In the genomic region with DNA sequence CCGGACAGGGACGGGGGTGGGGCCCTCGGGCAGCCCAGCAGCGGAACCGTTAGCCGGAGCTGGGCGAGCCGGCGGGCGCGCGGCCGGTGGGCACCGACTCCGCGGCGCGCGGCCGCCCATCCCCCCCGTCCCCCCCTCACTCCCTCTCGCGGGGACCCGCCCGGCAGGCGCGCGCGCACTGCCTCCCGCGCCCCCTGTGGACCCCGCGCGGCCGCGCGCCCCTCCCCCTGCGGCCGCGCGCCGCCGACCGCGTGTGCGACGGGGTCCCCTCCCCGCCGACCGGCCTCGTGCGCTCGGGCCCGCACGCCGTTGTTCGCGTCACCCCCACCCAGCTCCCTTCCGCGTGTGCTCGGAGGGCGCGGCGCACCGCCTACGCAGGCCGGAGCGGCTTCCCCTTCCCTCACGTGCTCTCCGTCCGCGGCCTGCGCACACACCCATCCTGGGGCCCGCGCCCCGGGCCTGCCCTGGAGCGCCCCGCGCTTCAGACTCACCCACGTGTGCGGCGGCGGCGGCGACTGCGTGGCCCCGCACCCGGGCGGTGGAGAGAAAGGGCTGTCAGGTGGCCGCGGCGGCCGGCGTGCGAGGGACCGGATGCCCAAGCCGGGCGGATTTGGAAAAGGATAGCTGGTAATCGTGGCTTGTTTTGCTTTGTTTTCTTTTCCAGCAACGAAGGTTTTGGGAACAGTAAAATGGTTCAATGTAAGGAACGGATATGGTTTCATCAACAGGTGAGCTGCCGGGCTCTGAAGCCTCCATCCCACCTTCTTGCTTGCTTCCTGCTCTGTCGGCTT, we compare ENCODE assay signal across 1 cellular context.
TF ChIP-seq lines count a peak whose summit lies in the region.

No MANE protein-coding gene starts in this region.

TF ChIP-seq in HepG2, 621 proteins besides CTCF, POLR2A, EP300 and RAD21 (continued from another document and continues in another):
- TF ChIP-seq, protein P1, sequence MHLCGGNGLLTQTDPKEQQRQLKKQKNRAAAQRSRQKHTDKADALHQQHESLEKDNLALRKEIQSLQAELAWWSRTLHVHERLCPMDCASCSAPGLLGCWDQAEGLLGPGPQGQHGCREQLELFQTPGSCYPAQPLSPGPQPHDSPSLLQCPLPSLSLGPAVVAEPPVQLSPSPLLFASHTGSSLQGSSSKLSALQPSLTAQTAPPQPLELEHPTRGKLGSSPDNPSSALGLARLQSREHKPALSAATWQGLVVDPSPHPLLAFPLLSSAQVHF (CRISPR knock-in tag; IDR thresholded peaks at IDR 0.05) = 0 out of 2 replicates have a peak, but pooled peaks have one; percentile 41
- no peak for TF ChIP-seq SOX13 (IDR thresholded peaks at IDR 0.05)
- TF ChIP-seq SOX13 (CRISPR knock-in tag; conservative IDR thresholded peaks at IDR 0.05 in 1 of 2, IDR thresholded peaks at IDR 0.05 in 1 of 2) = peak in 1 of 2 experiments; percentile 4; a peak in 1 of 4 replicates
- peak; percentile 79 for TF ChIP-seq HNRNPLL (IDR thresholded peaks at IDR 0.05; ENCODE audit: low read depth, low read length, poor library complexity, severe bottlenecking)
- TF ChIP-seq ZC3H13 (CRISPR knock-in tag; IDR thresholded peaks at IDR 0.05) = peak; percentile 84
- no peak for TF ChIP-seq PPARG (CRISPR knock-in tag; conservative IDR thresholded peaks at IDR 0.05)
- TF ChIP-seq, protein P2, sequence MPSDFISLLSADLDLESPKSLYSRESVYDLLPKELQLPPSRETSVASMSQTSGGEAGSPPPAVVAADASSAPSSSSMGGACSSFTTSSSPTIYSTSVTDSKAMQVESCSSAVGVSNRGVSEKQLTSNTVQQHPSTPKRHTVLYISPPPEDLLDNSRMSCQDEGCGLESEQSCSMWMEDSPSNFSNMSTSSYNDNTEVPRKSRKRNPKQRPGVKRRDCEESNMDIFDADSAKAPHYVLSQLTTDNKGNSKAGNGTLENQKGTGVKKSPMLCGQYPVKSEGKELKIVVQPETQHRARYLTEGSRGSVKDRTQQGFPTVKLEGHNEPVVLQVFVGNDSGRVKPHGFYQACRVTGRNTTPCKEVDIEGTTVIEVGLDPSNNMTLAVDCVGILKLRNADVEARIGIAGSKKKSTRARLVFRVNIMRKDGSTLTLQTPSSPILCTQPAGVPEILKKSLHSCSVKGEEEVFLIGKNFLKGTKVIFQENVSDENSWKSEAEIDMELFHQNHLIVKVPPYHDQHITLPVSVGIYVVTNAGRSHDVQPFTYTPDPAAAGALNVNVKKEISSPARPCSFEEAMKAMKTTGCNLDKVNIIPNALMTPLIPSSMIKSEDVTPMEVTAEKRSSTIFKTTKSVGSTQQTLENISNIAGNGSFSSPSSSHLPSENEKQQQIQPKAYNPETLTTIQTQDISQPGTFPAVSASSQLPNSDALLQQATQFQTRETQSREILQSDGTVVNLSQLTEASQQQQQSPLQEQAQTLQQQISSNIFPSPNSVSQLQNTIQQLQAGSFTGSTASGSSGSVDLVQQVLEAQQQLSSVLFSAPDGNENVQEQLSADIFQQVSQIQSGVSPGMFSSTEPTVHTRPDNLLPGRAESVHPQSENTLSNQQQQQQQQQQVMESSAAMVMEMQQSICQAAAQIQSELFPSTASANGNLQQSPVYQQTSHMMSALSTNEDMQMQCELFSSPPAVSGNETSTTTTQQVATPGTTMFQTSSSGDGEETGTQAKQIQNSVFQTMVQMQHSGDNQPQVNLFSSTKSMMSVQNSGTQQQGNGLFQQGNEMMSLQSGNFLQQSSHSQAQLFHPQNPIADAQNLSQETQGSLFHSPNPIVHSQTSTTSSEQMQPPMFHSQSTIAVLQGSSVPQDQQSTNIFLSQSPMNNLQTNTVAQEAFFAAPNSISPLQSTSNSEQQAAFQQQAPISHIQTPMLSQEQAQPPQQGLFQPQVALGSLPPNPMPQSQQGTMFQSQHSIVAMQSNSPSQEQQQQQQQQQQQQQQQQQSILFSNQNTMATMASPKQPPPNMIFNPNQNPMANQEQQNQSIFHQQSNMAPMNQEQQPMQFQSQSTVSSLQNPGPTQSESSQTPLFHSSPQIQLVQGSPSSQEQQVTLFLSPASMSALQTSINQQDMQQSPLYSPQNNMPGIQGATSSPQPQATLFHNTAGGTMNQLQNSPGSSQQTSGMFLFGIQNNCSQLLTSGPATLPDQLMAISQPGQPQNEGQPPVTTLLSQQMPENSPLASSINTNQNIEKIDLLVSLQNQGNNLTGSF (CRISPR knock-in tag; IDR thresholded peaks at IDR 0.05) = 0 out of 2 replicates have a peak, but pooled peaks have one; percentile 54
- TF ChIP-seq, protein P3, sequence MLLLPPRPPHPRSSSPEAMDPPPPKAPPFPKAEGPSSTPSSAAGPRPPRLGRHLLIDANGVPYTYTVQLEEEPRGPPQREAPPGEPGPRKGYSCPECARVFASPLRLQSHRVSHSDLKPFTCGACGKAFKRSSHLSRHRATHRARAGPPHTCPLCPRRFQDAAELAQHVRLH (CRISPR knock-in tag; IDR thresholded peaks at IDR 0.05; ENCODE audit: borderline replicate concordance, low read depth) = 0 out of 2 replicates have a peak, but pooled peaks have one; percentile 27
- peak; percentile 68; the same call in 1 of the 2 replicates for TF ChIP-seq FOXC1 (CRISPR knock-in tag; IDR thresholded peaks at IDR 0.05; ENCODE audit: borderline replicate concordance)
- TF ChIP-seq TCF12 (IDR thresholded peaks at IDR 0.05) = no peak
- TF ChIP-seq TCF12 (CRISPR knock-in tag; IDR thresholded peaks at IDR 0.05) = peak; percentile 22; the same call in 1 of the 2 replicates
- TF ChIP-seq MED8 (CRISPR knock-in tag; IDR thresholded peaks at IDR 0.05; ENCODE audit: insufficient replicate concordance) = peak; percentile 20
- no peak for TF ChIP-seq JUN (CRISPR knock-in tag; IDR thresholded peaks at IDR 0.05)
- TF ChIP-seq KDM5B (CRISPR knock-in tag; IDR thresholded peaks at IDR 0.05; ENCODE audit: borderline replicate concordance) = peak; percentile 75
- no peak for TF ChIP-seq ZNF331 (CRISPR knock-in tag; IDR thresholded peaks at IDR 0.05)
- TF ChIP-seq, protein P4, sequence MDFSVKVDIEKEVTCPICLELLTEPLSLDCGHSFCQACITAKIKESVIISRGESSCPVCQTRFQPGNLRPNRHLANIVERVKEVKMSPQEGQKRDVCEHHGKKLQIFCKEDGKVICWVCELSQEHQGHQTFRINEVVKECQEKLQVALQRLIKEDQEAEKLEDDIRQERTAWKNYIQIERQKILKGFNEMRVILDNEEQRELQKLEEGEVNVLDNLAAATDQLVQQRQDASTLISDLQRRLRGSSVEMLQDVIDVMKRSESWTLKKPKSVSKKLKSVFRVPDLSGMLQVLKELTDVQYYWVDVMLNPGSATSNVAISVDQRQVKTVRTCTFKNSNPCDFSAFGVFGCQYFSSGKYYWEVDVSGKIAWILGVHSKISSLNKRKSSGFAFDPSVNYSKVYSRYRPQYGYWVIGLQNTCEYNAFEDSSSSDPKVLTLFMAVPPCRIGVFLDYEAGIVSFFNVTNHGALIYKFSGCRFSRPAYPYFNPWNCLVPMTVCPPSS (IDR thresholded peaks at IDR 0.05) = no peak
- TF ChIP-seq, protein P5, sequence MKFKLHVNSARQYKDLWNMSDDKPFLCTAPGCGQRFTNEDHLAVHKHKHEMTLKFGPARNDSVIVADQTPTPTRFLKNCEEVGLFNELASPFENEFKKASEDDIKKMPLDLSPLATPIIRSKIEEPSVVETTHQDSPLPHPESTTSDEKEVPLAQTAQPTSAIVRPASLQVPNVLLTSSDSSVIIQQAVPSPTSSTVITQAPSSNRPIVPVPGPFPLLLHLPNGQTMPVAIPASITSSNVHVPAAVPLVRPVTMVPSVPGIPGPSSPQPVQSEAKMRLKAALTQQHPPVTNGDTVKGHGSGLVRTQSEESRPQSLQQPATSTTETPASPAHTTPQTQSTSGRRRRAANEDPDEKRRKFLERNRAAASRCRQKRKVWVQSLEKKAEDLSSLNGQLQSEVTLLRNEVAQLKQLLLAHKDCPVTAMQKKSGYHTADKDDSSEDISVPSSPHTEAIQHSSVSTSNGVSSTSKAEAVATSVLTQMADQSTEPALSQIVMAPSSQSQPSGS (CRISPR knock-in tag; IDR thresholded peaks at IDR 0.05) = 0 out of 2 replicates have a peak, but pooled peaks have one; percentile 31
- TF ChIP-seq, protein P6, sequence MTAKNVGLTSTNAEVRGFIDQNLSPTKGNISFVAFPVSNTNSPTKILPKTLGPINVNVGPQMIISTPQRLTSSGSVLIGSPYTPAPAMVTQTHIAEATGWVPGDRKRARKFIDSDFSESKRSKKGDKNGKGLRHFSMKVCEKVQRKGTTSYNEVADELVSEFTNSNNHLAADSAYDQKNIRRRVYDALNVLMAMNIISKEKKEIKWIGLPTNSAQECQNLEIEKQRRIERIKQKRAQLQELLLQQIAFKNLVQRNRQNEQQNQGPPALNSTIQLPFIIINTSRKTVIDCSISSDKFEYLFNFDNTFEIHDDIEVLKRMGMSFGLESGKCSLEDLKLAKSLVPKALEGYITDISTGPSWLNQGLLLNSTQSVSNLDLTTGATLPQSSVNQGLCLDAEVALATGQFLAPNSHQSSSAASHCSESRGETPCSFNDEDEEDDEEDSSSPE (CRISPR knock-in tag; IDR thresholded peaks at IDR 0.05) = peak; percentile 39; the same call in 1 of the 2 replicates
- TF ChIP-seq, protein P7, sequence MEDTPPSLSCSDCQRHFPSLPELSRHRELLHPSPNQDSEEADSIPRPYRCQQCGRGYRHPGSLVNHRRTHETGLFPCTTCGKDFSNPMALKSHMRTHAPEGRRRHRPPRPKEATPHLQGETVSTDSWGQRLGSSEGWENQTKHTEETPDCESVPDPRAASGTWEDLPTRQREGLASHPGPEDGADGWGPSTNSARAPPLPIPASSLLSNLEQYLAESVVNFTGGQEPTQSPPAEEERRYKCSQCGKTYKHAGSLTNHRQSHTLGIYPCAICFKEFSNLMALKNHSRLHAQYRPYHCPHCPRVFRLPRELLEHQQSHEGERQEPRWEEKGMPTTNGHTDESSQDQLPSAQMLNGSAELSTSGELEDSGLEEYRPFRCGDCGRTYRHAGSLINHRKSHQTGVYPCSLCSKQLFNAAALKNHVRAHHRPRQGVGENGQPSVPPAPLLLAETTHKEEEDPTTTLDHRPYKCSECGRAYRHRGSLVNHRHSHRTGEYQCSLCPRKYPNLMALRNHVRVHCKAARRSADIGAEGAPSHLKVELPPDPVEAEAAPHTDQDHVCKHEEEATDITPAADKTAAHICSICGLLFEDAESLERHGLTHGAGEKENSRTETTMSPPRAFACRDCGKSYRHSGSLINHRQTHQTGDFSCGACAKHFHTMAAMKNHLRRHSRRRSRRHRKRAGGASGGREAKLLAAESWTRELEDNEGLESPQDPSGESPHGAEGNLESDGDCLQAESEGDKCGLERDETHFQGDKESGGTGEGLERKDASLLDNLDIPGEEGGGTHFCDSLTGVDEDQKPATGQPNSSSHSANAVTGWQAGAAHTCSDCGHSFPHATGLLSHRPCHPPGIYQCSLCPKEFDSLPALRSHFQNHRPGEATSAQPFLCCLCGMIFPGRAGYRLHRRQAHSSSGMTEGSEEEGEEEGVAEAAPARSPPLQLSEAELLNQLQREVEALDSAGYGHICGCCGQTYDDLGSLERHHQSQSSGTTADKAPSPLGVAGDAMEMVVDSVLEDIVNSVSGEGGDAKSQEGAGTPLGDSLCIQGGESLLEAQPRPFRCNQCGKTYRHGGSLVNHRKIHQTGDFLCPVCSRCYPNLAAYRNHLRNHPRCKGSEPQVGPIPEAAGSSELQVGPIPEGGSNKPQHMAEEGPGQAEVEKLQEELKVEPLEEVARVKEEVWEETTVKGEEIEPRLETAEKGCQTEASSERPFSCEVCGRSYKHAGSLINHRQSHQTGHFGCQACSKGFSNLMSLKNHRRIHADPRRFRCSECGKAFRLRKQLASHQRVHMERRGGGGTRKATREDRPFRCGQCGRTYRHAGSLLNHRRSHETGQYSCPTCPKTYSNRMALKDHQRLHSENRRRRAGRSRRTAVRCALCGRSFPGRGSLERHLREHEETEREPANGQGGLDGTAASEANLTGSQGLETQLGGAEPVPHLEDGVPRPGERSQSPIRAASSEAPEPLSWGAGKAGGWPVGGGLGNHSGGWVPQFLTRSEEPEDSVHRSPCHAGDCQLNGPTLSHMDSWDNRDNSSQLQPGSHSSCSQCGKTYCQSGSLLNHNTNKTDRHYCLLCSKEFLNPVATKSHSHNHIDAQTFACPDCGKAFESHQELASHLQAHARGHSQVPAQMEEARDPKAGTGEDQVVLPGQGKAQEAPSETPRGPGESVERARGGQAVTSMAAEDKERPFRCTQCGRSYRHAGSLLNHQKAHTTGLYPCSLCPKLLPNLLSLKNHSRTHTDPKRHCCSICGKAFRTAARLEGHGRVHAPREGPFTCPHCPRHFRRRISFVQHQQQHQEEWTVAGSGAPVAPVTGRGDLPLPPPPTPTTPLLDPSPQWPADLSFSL (CRISPR knock-in tag; IDR thresholded peaks at IDR 0.05) = no peak
- TF ChIP-seq, protein P8, sequence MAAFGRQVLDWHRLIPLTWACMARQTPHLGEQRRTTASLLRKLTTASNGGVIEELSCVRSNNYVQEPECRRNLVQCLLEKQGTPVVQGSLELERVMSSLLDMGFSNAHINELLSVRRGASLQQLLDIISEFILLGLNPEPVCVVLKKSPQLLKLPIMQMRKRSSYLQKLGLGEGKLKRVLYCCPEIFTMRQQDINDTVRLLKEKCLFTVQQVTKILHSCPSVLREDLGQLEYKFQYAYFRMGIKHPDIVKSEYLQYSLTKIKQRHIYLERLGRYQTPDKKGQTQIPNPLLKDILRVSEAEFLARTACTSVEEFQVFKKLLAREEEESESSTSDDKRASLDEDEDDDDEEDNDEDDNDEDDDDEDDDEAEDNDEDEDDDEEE (CRISPR knock-in tag; IDR thresholded peaks at IDR 0.05) = peak; percentile 62; the same call in 1 of the 2 replicates
- peak; percentile 37 for TF ChIP-seq YY1 (IDR thresholded peaks at IDR 0.05; ENCODE audit: insufficient read depth, insufficient replicate concordance, low read depth, low read length)
- no peak for TF ChIP-seq HOXA9 (CRISPR knock-in tag; IDR thresholded peaks at IDR 0.05; ENCODE audit: borderline replicate concordance)
- TF ChIP-seq, protein P9, sequence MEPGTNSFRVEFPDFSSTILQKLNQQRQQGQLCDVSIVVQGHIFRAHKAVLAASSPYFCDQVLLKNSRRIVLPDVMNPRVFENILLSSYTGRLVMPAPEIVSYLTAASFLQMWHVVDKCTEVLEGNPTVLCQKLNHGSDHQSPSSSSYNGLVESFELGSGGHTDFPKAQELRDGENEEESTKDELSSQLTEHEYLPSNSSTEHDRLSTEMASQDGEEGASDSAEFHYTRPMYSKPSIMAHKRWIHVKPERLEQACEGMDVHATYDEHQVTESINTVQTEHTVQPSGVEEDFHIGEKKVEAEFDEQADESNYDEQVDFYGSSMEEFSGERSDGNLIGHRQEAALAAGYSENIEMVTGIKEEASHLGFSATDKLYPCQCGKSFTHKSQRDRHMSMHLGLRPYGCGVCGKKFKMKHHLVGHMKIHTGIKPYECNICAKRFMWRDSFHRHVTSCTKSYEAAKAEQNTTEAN (CRISPR knock-in tag; conservative IDR thresholded peaks at IDR 0.05) = peak; percentile 58; the same call in 1 of the 2 replicates
- TF ChIP-seq ELF3 (CRISPR knock-in tag; IDR thresholded peaks at IDR 0.05) = 0 out of 2 replicates have a peak, but pooled peaks have one; percentile 43
- TF ChIP-seq, protein P10, sequence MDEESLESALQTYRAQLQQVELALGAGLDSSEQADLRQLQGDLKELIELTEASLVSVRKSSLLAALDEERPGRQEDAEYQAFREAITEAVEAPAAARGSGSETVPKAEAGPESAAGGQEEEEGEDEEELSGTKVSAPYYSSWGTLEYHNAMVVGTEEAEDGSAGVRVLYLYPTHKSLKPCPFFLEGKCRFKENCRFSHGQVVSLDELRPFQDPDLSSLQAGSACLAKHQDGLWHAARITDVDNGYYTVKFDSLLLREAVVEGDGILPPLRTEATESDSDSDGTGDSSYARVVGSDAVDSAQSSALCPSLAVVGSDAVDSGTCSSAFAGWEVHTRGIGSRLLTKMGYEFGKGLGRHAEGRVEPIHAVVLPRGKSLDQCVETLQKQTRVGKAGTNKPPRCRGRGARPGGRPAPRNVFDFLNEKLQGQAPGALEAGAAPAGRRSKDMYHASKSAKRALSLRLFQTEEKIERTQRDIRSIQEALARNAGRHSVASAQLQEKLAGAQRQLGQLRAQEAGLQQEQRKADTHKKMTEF (CRISPR knock-in tag; IDR thresholded peaks at IDR 0.05) = peak; percentile 58; the same call in 1 of the 2 replicates
